Comparison of ENCODE assay signal across 15 cellular contexts in the genomic region with DNA sequence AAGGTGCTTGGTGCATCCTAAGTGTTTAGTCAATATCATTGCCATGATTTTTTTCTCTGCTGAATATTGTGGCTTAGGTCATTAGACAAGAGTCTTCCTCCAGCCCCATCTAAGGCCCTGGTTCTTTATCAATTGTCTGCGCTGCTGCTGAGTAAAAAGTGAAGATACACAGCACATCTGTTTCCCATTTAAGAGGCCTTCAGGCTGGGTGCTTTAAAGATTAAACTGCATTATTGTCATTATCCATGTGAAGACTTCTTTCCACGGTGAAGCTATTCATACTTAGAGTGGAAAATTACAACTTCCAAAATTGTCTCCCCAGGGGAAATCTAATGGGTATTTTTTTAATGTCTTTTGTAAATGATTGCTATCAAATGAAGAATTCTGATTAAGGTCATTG.
DNase-seq lines count a peak whose midpoint lies in the region; ATAC-seq and TF ChIP-seq lines count a peak whose summit lies in the region.
"Had no signal": no experiment of that assay in that cellular context is flagged by ENCODE, and none has a peak within 500 bp of the region (broad histone marks: within the 10 kb centered on the region; RNA-seq: fewer than 3 reads in every experiment).

No MANE protein-coding gene starts in this region.

- ATAC-seq in left lobe of liver, result no peak
- ATAC-seq: GM12878 had no signal

- TF ChIP-seq CTCF in 22Rv1 (IDR thresholded peaks at IDR 0.05), result no peak
- TF ChIP-seq CTCF in fibroblast of mammary gland (conservative IDR thresholded peaks at IDR 0.05; ENCODE audit: control insufficient read depth, insufficient read depth, low read depth, low read length), result no peak

- H3K27ac ChIP-seq in 22Rv1, result peak overlapping the region; percentile 87; the same call in 1 of the 2 replicates
- H3K27ac ChIP-seq: C4-2B had no signal

- DNase-seq in EH (ENCODE audit: low read depth), result peak; percentile 72
- peak; percentile 2 for DNase-seq in SK-N-DZ (ENCODE audit: low spot score)
- peak; percentile 17 for DNase-seq in fibroblast of mammary gland (ENCODE audit: low read depth)
- no peak for DNase-seq in retina
- no peak for DNase-seq in SIG-M5 (lab: John Stamatoyannopoulos, UW)
- DNase-seq in left lobe of liver (ENCODE audit: low spot score), result no peak
- DNase-seq: AML-193; Caco-2; CD4-positive, alpha-beta T cell; DMS79; EL had no signal

- no peak overlapping the region for H3K4me3 ChIP-seq in fibroblast of mammary gland (ENCODE audit: control insufficient read depth, low read depth, low read length)
- H3K4me3 ChIP-seq: GM12878, HAP-1 had no signal

Comparison
In these comparisons a context has a peak if more than half of its experiments do, and no peak if none do; other contexts are left out.
1. DNase-seq: peak in EH (single experiment), SK-N-DZ (single experiment) and fibroblast of mammary gland (single experiment); none in retina (single experiment), SIG-M5 (single experiment) and left lobe of liver (single experiment).